8 cellular contexts compared by ENCODE assay signal in genomic region chr2:152573168-152573567, GRCh38.
DNase-seq lines count a peak whose midpoint lies in the region; ATAC-seq, FAIRE-seq and TF ChIP-seq lines count a peak whose summit lies in the region.

No MANE protein-coding gene starts in this region.

- H3K9me3 Mint-ChIP-seq in chondrocyte (ENCODE audit: low read depth): no peaks in the 10 kb centered on the region

- H3K27ac Mint-ChIP-seq in chondrocyte (ENCODE audit: unreplicated experiment): peak overlapping the region; percentile 85

- peak; percentile 98 for FAIRE-seq in RCC 7860 (lab: Jason Lieb, UNC)

- peak; percentile 94 for ATAC-seq in HG02938 (IDR thresholded peaks at IDR 0.05; ENCODE audit: unreplicated experiment)

- no peak overlapping the region for H3K4me3 Mint-ChIP-seq in chondrocyte (ENCODE audit: unreplicated experiment)

- H3K4me1 Mint-ChIP-seq in chondrocyte (ENCODE audit: low read depth): peaks cover 13% of the 10 kb centered on the region

- DNase-seq in activated CD8-positive, alpha-beta memory T cell treated with anti-CD3 and anti-CD28 coated beads, Interleukin-2, amount 50 U/mL, for 24 hours (ENCODE audit: extremely low read depth): peak; percentile 18
- no peak for DNase-seq in activated CD8-positive, alpha-beta memory T cell treated with anti-CD3 and anti-CD28 coated beads, Interleukin-2, amount 50 U/mL, for 4 hours
- DNase-seq in RCC 7860 (ENCODE audit: low spot score) (peak; percentile 95), chondrocyte (ENCODE audit: low spot score) (no peak), renal cortical epithelial cell (ENCODE audit: low read depth) (peak; percentile 83), NCI-H1092 (lab: John Stamatoyannopoulos, UW) (no peak), COLO668 (lab: John Stamatoyannopoulos, UW; ENCODE audit: unreplicated experiment) (no peak)

- no peaks in the 10 kb centered on the region for H3K27me3 Mint-ChIP-seq in chondrocyte (ENCODE audit: low read depth)

- H3K36me3 Mint-ChIP-seq in chondrocyte (ENCODE audit: low read depth): no peaks in the 10 kb centered on the region

- no peak for TF ChIP-seq CTCF in chondrocyte (IDR thresholded peaks at IDR 0.05)

Comparison
In these comparisons a context has a peak if more than half of its experiments do, and no peak if none do; other contexts are left out.
1. DNase-seq: peak in activated CD8-positive, alpha-beta memory T cell treated with anti-CD3 and anti-CD28 coated beads, Interleukin-2, amount 50 U/mL, for 24 hours (single experiment), RCC 7860 (single experiment) and renal cortical epithelial cell (single experiment); none in activated CD8-positive, alpha-beta memory T cell treated with anti-CD3 and anti-CD28 coated beads, Interleukin-2, amount 50 U/mL, for 4 hours (single experiment), chondrocyte (single experiment), NCI-H1092 (single experiment) and COLO668 (single experiment).